1 cellular context compared by ENCODE assay signal in the genomic region with DNA sequence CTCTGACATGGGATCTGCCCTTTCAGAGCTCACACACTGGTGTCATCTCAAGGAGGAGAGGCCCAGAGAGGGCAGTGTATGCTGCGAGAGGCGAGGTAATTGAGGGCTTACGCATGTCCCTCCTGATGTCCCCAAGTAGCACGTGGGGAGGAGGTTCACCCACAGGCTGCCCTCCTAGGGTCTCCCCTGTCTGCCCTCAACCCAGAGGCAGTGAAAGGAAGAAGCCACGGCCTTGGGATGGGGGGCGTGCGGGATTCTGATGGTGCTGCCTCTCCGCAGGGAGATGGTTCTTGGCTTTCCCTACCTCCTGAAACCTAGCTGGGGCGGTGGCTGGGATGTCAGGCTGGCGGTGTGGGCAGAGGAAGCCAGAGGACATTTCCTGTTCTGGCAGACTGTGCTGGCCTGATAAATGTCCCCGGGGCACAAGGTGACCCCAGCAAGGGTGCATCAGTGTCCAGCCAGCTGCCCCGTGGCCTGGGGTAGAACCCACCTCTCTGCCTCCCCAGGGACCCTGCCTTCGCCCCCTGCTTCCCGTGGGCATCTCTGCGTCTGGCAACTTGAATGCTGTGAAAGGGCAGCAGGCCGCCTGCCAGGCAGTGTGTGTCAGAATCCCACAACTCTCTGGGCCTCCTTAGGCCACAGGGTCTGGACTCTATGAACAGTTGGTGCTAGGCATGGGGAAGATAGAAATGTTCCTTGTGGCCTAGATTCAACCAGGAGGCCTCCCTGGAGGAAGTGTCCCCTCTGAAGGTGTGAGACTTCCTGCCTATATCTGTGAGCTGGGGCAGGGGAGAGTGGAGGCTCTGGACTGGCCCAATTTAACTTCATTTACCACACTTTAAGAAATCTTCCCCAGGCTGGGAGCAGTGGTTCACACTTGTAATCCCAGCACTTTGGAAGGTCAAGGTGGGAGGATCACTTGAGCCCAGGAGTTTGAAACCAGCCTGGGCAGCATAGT.
TF ChIP-seq lines count a peak whose summit lies in the region.

No MANE protein-coding gene starts in this region.

TF ChIP-seq in K562, 482 proteins besides CTCF, POLR2A, EP300 and RAD21 (continued from another document and continues in another):
- TF ChIP-seq, protein P1, sequence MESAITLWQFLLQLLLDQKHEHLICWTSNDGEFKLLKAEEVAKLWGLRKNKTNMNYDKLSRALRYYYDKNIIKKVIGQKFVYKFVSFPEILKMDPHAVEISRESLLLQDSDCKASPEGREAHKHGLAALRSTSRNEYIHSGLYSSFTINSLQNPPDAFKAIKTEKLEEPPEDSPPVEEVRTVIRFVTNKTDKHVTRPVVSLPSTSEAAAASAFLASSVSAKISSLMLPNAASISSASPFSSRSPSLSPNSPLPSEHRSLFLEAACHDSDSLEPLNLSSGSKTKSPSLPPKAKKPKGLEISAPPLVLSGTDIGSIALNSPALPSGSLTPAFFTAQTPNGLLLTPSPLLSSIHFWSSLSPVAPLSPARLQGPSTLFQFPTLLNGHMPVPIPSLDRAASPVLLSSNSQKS (CRISPR knock-in tag; IDR thresholded peaks at IDR 0.05), result no peak
- TF ChIP-seq FOSL1 (tag; conservative IDR thresholded peaks at IDR 0.05) (no peak), CBFA2T3 (IDR thresholded peaks at IDR 0.05) (no peak; the same call in 1 of the 2 replicates), MCM2 (IDR thresholded peaks at IDR 0.05; ENCODE audit: low read depth) (no peak), BCOR (IDR thresholded peaks at IDR 0.05) (peak; percentile 51; the same call in 1 of the 2 replicates), ZNF436 (CRISPR knock-in tag; IDR thresholded peaks at IDR 0.05) (peak; percentile 89), SUPT5H (IDR thresholded peaks at IDR 0.05) (peak; percentile 28; the same call in 1 of the 2 replicates), NCOA2 (IDR thresholded peaks at IDR 0.05; ENCODE audit: partially characterized antibody in 2 of 2) (no peak), PPARD (CRISPR knock-in tag; IDR thresholded peaks at IDR 0.05) (no peak), MTA1 (IDR thresholded peaks at IDR 0.05; ENCODE audit: borderline replicate concordance) (no peak), NR1H2 (CRISPR knock-in tag; IDR thresholded peaks at IDR 0.05) (no peak), NR2C2 (CRISPR knock-in tag; IDR thresholded peaks at IDR 0.05) (no peak), NR2C2 (tag; IDR thresholded peaks at IDR 0.05) (peak; percentile 42; the same call in 1 of the 2 replicates), SIX5 (IDR thresholded peaks at IDR 0.05; ENCODE audit: borderline replicate concordance in 1 of 2, insufficient read depth in 1 of 2, low read depth in 1 of 2, low read length in 2 of 2) (no peak), ZNF778 (CRISPR knock-in tag; IDR thresholded peaks at IDR 0.05) (no peak), ZNF217 (CRISPR knock-in tag; IDR thresholded peaks at IDR 0.05) (no peak), RBFOX2 (IDR thresholded peaks at IDR 0.05; ENCODE audit: low read depth, low read length) (peak; percentile 9), TEAD1 (CRISPR knock-in tag; IDR thresholded peaks at IDR 0.05) (no peak), ZNF589 (CRISPR knock-in tag; IDR thresholded peaks at IDR 0.05; ENCODE audit: low read depth) (no peak), ASH1L (IDR thresholded peaks at IDR 0.05; ENCODE audit: borderline replicate concordance, low read depth, partially characterized antibody) (no peak), CCNT2 (IDR thresholded peaks at IDR 0.05; ENCODE audit: borderline replicate concordance, extremely low read depth, insufficient read length, low read depth, low read length) (no peak), GATAD2B (IDR thresholded peaks at IDR 0.05; ENCODE audit: borderline replicate concordance) (no peak), CBFA2T2 (conservative IDR thresholded peaks at IDR 0.05) (no peak), ZFP1 (CRISPR knock-in tag; IDR thresholded peaks at IDR 0.05) (no peak), SMAD4 (CRISPR knock-in tag; conservative IDR thresholded peaks at IDR 0.05) (no peak), NCOA1 (IDR thresholded peaks at IDR 0.05; ENCODE audit: low read depth) (no peak), FOXK1 (CRISPR knock-in tag; IDR thresholded peaks at IDR 0.05; ENCODE audit: borderline replicate concordance) (peak; percentile 38; the same call in 1 of the 2 replicates), JUND (IDR thresholded peaks at IDR 0.05; ENCODE audit: borderline replicate concordance, low read depth, low read length) (no peak), JUND (tag; IDR thresholded peaks at IDR 0.05; ENCODE audit: borderline replicate concordance, low read depth, low read length) (no peak), NRF1 (conservative IDR thresholded peaks at IDR 0.05 in 1 of 2, IDR thresholded peaks at IDR 0.05 in 1 of 2) (peak; percentile 57 to 72; a peak in 3 of 4 replicates), RBBP5 (IDR thresholded peaks at IDR 0.05; ENCODE audit: borderline replicate concordance, insufficient read depth, low read length, poor library complexity, severe bottlenecking) (peak; percentile 21), TOE1 (IDR thresholded peaks at IDR 0.05; ENCODE audit: borderline replicate concordance) (0 out of 2 replicates have a peak, but pooled peaks have one; percentile 19), TOE1 (CRISPR knock-in tag; IDR thresholded peaks at IDR 0.05; ENCODE audit: borderline replicate concordance, low read depth) (no peak), CBX5 (IDR thresholded peaks at IDR 0.05; ENCODE audit: borderline replicate concordance, low read depth) (no peak), EP400 (IDR thresholded peaks at IDR 0.05) (peak; percentile 27; the same call in 1 of the 2 replicates), NR2F6 (CRISPR knock-in tag; IDR thresholded peaks at IDR 0.05) (no peak), XRCC5 (IDR thresholded peaks at IDR 0.05; ENCODE audit: low read depth, low read length) (0 out of 2 replicates have a peak, but pooled peaks have one; percentile 5), ZFP36 (IDR thresholded peaks at IDR 0.05; ENCODE audit: low read depth, low read length, partially characterized antibody) (peak; percentile 99), ZNF311 (CRISPR knock-in tag; IDR thresholded peaks at IDR 0.05) (no peak), RBM25 (IDR thresholded peaks at IDR 0.05; ENCODE audit: low read depth, low read length, severe bottlenecking) (peak; percentile 78), JUNB (CRISPR knock-in tag; conservative IDR thresholded peaks at IDR 0.05) (no peak), BRCA1 (IDR thresholded peaks at IDR 0.05) (no peak), BRCA1 (CRISPR knock-in tag; IDR thresholded peaks at IDR 0.05) (no peak)
- TF ChIP-seq, protein P2, sequence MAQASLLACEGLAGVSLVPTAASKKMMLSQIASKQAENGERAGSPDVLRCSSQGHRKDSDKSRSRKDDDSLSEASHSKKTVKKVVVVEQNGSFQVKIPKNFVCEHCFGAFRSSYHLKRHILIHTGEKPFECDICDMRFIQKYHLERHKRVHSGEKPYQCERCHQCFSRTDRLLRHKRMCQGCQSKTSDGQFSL (CRISPR knock-in tag; IDR thresholded peaks at IDR 0.05), result no peak
- TF ChIP-seq, protein P2 (tag; IDR thresholded peaks at IDR 0.05), result no peak
- TF ChIP-seq, protein P3, sequence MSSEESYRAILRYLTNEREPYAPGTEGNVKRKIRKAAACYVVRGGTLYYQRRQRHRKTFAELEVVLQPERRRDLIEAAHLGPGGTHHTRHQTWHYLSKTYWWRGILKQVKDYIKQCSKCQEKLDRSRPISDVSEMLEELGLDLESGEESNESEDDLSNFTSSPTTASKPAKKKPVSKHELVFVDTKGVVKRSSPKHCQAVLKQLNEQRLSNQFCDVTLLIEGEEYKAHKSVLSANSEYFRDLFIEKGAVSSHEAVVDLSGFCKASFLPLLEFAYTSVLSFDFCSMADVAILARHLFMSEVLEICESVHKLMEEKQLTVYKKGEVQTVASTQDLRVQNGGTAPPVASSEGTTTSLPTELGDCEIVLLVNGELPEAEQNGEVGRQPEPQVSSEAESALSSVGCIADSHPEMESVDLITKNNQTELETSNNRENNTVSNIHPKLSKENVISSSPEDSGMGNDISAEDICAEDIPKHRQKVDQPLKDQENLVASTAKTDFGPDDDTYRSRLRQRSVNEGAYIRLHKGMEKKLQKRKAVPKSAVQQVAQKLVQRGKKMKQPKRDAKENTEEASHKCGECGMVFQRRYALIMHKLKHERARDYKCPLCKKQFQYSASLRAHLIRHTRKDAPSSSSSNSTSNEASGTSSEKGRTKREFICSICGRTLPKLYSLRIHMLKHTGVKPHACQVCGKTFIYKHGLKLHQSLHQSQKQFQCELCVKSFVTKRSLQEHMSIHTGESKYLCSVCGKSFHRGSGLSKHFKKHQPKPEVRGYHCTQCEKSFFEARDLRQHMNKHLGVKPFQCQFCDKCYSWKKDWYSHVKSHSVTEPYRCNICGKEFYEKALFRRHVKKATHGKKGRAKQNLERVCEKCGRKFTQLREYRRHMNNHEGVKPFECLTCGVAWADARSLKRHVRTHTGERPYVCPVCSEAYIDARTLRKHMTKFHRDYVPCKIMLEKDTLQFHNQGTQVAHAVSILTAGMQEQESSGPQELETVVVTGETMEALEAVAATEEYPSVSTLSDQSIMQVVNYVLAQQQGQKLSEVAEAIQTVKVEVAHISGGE (CRISPR knock-in tag; IDR thresholded peaks at IDR 0.05), result peak in 2 of 3 experiments; percentile 67 to 82; a peak in 3 of 6 replicates
- TF ChIP-seq, protein P4, sequence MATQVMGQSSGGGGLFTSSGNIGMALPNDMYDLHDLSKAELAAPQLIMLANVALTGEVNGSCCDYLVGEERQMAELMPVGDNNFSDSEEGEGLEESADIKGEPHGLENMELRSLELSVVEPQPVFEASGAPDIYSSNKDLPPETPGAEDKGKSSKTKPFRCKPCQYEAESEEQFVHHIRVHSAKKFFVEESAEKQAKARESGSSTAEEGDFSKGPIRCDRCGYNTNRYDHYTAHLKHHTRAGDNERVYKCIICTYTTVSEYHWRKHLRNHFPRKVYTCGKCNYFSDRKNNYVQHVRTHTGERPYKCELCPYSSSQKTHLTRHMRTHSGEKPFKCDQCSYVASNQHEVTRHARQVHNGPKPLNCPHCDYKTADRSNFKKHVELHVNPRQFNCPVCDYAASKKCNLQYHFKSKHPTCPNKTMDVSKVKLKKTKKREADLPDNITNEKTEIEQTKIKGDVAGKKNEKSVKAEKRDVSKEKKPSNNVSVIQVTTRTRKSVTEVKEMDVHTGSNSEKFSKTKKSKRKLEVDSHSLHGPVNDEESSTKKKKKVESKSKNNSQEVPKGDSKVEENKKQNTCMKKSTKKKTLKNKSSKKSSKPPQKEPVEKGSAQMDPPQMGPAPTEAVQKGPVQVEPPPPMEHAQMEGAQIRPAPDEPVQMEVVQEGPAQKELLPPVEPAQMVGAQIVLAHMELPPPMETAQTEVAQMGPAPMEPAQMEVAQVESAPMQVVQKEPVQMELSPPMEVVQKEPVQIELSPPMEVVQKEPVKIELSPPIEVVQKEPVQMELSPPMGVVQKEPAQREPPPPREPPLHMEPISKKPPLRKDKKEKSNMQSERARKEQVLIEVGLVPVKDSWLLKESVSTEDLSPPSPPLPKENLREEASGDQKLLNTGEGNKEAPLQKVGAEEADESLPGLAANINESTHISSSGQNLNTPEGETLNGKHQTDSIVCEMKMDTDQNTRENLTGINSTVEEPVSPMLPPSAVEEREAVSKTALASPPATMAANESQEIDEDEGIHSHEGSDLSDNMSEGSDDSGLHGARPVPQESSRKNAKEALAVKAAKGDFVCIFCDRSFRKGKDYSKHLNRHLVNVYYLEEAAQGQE (CRISPR knock-in tag; IDR thresholded peaks at IDR 0.05; ENCODE audit: low read depth), result no peak
- TF ChIP-seq, protein P5, sequence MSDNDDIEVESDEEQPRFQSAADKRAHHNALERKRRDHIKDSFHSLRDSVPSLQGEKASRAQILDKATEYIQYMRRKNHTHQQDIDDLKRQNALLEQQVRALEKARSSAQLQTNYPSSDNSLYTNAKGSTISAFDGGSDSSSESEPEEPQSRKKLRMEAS (CRISPR knock-in tag; IDR thresholded peaks at IDR 0.05), result peak; percentile 65
- TF ChIP-seq, protein P6, sequence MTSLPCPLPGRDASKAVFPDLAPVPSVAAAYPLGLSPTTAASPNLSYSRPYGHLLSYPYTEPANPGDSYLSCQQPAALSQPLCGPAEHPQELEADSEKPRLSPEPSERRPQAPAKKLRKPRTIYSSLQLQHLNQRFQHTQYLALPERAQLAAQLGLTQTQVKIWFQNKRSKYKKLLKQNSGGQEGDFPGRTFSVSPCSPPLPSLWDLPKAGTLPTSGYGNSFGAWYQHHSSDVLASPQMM (CRISPR knock-in tag; IDR thresholded peaks at IDR 0.05), result no peak
- TF ChIP-seq, protein P7, sequence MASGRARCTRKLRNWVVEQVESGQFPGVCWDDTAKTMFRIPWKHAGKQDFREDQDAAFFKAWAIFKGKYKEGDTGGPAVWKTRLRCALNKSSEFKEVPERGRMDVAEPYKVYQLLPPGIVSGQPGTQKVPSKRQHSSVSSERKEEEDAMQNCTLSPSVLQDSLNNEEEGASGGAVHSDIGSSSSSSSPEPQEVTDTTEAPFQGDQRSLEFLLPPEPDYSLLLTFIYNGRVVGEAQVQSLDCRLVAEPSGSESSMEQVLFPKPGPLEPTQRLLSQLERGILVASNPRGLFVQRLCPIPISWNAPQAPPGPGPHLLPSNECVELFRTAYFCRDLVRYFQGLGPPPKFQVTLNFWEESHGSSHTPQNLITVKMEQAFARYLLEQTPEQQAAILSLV (tag; IDR thresholded peaks at IDR 0.05), result 0 out of 2 replicates have a peak, but pooled peaks have one; percentile 17
- TF ChIP-seq, protein P8, sequence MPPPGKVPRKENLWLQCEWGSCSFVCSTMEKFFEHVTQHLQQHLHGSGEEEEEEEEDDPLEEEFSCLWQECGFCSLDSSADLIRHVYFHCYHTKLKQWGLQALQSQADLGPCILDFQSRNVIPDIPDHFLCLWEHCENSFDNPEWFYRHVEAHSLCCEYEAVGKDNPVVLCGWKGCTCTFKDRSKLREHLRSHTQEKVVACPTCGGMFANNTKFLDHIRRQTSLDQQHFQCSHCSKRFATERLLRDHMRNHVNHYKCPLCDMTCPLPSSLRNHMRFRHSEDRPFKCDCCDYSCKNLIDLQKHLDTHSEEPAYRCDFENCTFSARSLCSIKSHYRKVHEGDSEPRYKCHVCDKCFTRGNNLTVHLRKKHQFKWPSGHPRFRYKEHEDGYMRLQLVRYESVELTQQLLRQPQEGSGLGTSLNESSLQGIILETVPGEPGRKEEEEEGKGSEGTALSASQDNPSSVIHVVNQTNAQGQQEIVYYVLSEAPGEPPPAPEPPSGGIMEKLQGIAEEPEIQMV (tag; conservative IDR thresholded peaks at IDR 0.05; ENCODE audit: low read depth), result no peak
- TF ChIP-seq, protein P9, sequence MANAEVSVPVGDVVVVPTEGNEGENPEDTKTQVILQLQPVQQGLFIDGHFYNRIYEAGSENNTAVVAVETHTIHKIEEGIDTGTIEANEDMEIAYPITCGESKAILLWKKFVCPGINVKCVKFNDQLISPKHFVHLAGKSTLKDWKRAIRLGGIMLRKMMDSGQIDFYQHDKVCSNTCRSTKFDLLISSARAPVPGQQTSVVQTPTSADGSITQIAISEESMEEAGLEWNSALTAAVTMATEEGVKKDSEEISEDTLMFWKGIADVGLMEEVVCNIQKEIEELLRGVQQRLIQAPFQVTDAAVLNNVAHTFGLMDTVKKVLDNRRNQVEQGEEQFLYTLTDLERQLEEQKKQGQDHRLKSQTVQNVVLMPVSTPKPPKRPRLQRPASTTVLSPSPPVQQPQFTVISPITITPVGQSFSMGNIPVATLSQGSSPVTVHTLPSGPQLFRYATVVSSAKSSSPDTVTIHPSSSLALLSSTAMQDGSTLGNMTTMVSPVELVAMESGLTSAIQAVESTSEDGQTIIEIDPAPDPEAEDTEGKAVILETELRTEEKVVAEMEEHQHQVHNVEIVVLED (CRISPR knock-in tag; IDR thresholded peaks at IDR 0.05), result no peak
